Comparison of ENCODE assay signal across 8 cellular contexts in genomic region chr10:123134915-123135414, GRCh38. TPM values are rescaled to one million over a fixed set of nuclear protein-coding genes. Genes with fewer than 3 reads are reported as not detected.
A peak's percentile ranks its signal among the peaks of the same experiment; 100 is the strongest.
DNase-seq lines count a peak whose midpoint lies in the region; ATAC-seq and TF ChIP-seq lines count a peak whose summit lies in the region.
"Had no signal": no experiment of that assay in that cellular context is flagged by ENCODE, and none has a peak within 500 bp of the region (broad histone marks: within the 10 kb centered on the region; RNA-seq: fewer than 3 reads in every experiment).

No MANE protein-coding gene starts in this region.

- TF ChIP-seq CTCF in GM06990 (IDR thresholded peaks at IDR 0.05; ENCODE audit: insufficient read depth, low read length, poor library complexity, severe bottlenecking) (no peak), ascending aorta (IDR thresholded peaks at IDR 0.05) (no peak)

- H3K9me3 ChIP-seq in ascending aorta (no peaks in the 10 kb centered on the region), neuron (ENCODE audit: low read length) (no peaks in the 10 kb centered on the region)

- peak overlapping the region; percentile 39 for H2AFZ ChIP-seq in neuron (ENCODE audit: low read depth, low read length)

- no peaks in the 10 kb centered on the region for H3K36me3 ChIP-seq in GM06990 (ENCODE audit: control insufficient read depth, insufficient read depth, low read length)
- no peaks in the 10 kb centered on the region for H3K36me3 ChIP-seq in ascending aorta
- no peaks in the 10 kb centered on the region for H3K36me3 ChIP-seq in neuron (ENCODE audit: insufficient read depth, low read length)

- peaks cover 15 to 36% of the 10 kb centered on the region in 2 donors for H3K4me1 ChIP-seq in ascending aorta
- peaks cover 8% of the 10 kb centered on the region for H3K4me1 ChIP-seq in neuron (ENCODE audit: insufficient read depth, low read length)

- intact Hi-C loops in ascending aorta (cut with DNase I), result no loop called here

- DNase-seq in GM06990 (ENCODE audit: extremely low read depth, insufficient read length) (no peak), ascending aorta (ENCODE audit: low spot score in 2 of 2) (no peak), C1 segment of cervical spinal cord (lab: John Stamatoyannopoulos, UW) (no peak), Kasumi-1 (lab: John Stamatoyannopoulos, UW) (no peak)
- DNase-seq: midbrain had no signal

- no peaks in the 10 kb centered on the region; the same call in none of the 2 replicates for H3K27me3 ChIP-seq in GM06990 (replicated peaks; ENCODE audit: control insufficient read depth, insufficient read depth, low read length)
- peaks cover 57% of the 10 kb centered on the region for H3K27me3 ChIP-seq in ascending aorta
- peaks cover 96% of the 10 kb centered on the region for H3K27me3 ChIP-seq in neuron (ENCODE audit: insufficient read depth, low read length)

- H3K4me3 ChIP-seq in GM06990 (replicated peaks; ENCODE audit: low read depth, low read length) (peak overlapping the region; percentile 72), ascending aorta (peak overlapping the region; percentile 40 to 54), neuron (ENCODE audit: low read length) (no peak overlapping the region)

- ATAC-seq in HG02852 (IDR thresholded peaks at IDR 0.05; ENCODE audit: unreplicated experiment) (peak; percentile 6), GM18868 (IDR thresholded peaks at IDR 0.05; ENCODE audit: unreplicated experiment) (no peak)

- no peak overlapping the region for H3K27ac ChIP-seq in ascending aorta

RNA-seq across cellular contexts. Expression of gene HMX3, which starts 0.8 kb away (rescaled TPM):
- not detected for total RNA-seq in ascending aorta

RNA-seq across cellular contexts. Expression of gene HMX2, which starts 13.0 kb away (rescaled TPM):
- not detected for total RNA-seq in ascending aorta

RNA-seq across cellular contexts. Expression of gene BUB3, which starts 19.2 kb away (rescaled TPM):
- total RNA-seq in ascending aorta, result 12.2 TPM
